ENCODE assay signal across 8 cellular contexts in genomic region chr4:11765849-11766453, GRCh38.
DNase-seq lines count a peak whose midpoint lies in the region; ATAC-seq, FAIRE-seq and TF ChIP-seq lines count a peak whose summit lies in the region.
"Had no signal": no experiment of that assay in that cellular context is flagged by ENCODE, and none has a peak within 500 bp of the region (broad histone marks: within the 10 kb centered on the region; RNA-seq: fewer than 3 reads in every experiment).

No MANE protein-coding gene starts in this region.

- TF ChIP-seq POLR2A in transverse colon (IDR thresholded peaks at IDR 0.05), result no peak

- no peak overlapping the region for H2AFZ ChIP-seq in hepatocyte

- intact Hi-C loops in activated CD8-positive, alpha-beta T cell treated with anti-CD3 and anti-CD28 coated beads for 36 hours (cut with micrococcal nuclease), result loop anchor here (5.0 kb wide), 1 partner anchor 866 kb away; no protein-coding TSS in a partner anchor
- intact Hi-C loops in transverse colon (cut with DNase I; ENCODE audit: low total_unique reads), result no loop called here

- no peaks in the 10 kb centered on the region for H3K79me2 ChIP-seq in hepatocyte

- H3K27ac Mint-ChIP-seq in activated CD8-positive, alpha-beta T cell treated with anti-CD3 and anti-CD28 coated beads for 36 hours, result no peak overlapping the region

- no peaks in the 10 kb centered on the region for H3K4me1 ChIP-seq in hepatocyte (ENCODE audit: insufficient read depth)
- no peaks in the 10 kb centered on the region for H3K4me1 ChIP-seq in transverse colon

- H3K4me3 ChIP-seq in hepatocyte (no peak overlapping the region), transverse colon (no peak overlapping the region)

- CTCF ChIA-PET in activated CD8-positive, alpha-beta T cell treated with anti-CD3 and anti-CD28 coated beads for 36 hours (lab: Charles Lee), result interaction anchor here (0.6 to 2.6 kb wide), 8 partner anchors 11 to 868 kb away, joined by 3 to 12 read pairs (median 4); no protein-coding TSS in a partner anchor

- H3K4me2 ChIP-seq in hepatocyte, result no peak overlapping the region

- no peaks in the 10 kb centered on the region for H4K20me1 ChIP-seq in hepatocyte (ENCODE audit: insufficient read depth, poor library complexity, severe bottlenecking)

- no peaks in the 10 kb centered on the region for H3K9me3 Mint-ChIP-seq in activated CD8-positive, alpha-beta T cell treated with anti-CD3 and anti-CD28 coated beads for 36 hours

- peak; percentile 82 for ATAC-seq in GM19043 (IDR thresholded peaks at IDR 0.05; ENCODE audit: low read depth, unreplicated experiment)
- no peak for ATAC-seq in activated CD8-positive, alpha-beta T cell treated with anti-CD3 and anti-CD28 coated beads for 36 hours
- no peak for ATAC-seq in HG03378 (IDR thresholded peaks at IDR 0.05; ENCODE audit: unreplicated experiment)

- no peak for FAIRE-seq in D721Med (lab: Jason Lieb, UNC)
- FAIRE-seq: TTC549 had no signal

- TF ChIP-seq CTCF in D721Med (IDR thresholded peaks at IDR 0.05; ENCODE audit: insufficient read depth, missing control alignments), result peak; percentile 60
- peak; percentile 67 for TF ChIP-seq CTCF in activated CD8-positive, alpha-beta T cell treated with anti-CD3 and anti-CD28 coated beads for 36 hours (IDR thresholded peaks at IDR 0.05)
- TF ChIP-seq CTCF in hepatocyte (IDR thresholded peaks at IDR 0.05; ENCODE audit: poor library complexity), result peak; percentile 82
- peak; percentile 55 to 77 (median 67) for TF ChIP-seq CTCF in transverse colon (IDR thresholded peaks at IDR 0.05)

- H3K27me3 Mint-ChIP-seq in activated CD8-positive, alpha-beta T cell treated with anti-CD3 and anti-CD28 coated beads for 36 hours, result peaks cover 2% of the 10 kb centered on the region

- H3K36me3 ChIP-seq in hepatocyte (replicated peaks; ENCODE audit: insufficient read depth, low read depth), result no peaks in the 10 kb centered on the region
- H3K36me3 ChIP-seq in transverse colon, result no peaks in the 10 kb centered on the region

- H3K4me3 Mint-ChIP-seq in activated CD8-positive, alpha-beta T cell treated with anti-CD3 and anti-CD28 coated beads for 36 hours, result no peak overlapping the region

- H3K27ac ChIP-seq in hepatocyte (no peak overlapping the region), transverse colon (no peak overlapping the region)

- DNase-seq in D721Med (ENCODE audit: insufficient read length, low spot score) (no peak), KBM-7 (peak; percentile 38), hepatocyte (ENCODE audit: low spot score) (peak; percentile 66), transverse colon (peak; percentile 14)
- peak; percentile 24 for DNase-seq in activated CD8-positive, alpha-beta T cell treated with anti-CD3 and anti-CD28 coated beads for 36 hours

- H3K9me3 ChIP-seq in hepatocyte (ENCODE audit: low read depth) (no peaks in the 10 kb centered on the region), transverse colon (no peaks in the 10 kb centered on the region)

- no peaks in the 10 kb centered on the region for H3K4me1 Mint-ChIP-seq in activated CD8-positive, alpha-beta T cell treated with anti-CD3 and anti-CD28 coated beads for 36 hours (ENCODE audit: low read depth)

- WGBS in hepatocyte (ENCODE audit: low lambda C conversion rate, missing lambda C conversion rate), result 30% methylated on average over 4 of the region's 4 CpGs
- WGBS in transverse colon (ENCODE audit: low coverage in 1 of 2), 2 donors, result 25 to 28% methylated on average over 4 of the region's 4 CpGs

- TF ChIP-seq EP300 in transverse colon (IDR thresholded peaks at IDR 0.05; ENCODE audit: low read depth), result no peak

- no peaks in the 10 kb centered on the region for H3K36me3 Mint-ChIP-seq in activated CD8-positive, alpha-beta T cell treated with anti-CD3 and anti-CD28 coated beads for 36 hours (ENCODE audit: low read depth)

- H3K9me2 ChIP-seq in hepatocyte (replicated peaks; ENCODE audit: insufficient read depth), result no peaks in the 10 kb centered on the region

- in situ Hi-C loops in KBM-7 (cut with MboI; ENCODE audit: low pct_unique_long_range_greater_than_20kb, low sequenced_read_pairs), result no loop called here
- in situ Hi-C loops in transverse colon (cut with MboI; ENCODE audit: low pct_ligation_motif_present in 1 of 4, low pct_unique_long_range_greater_than_20kb in 1 of 4, low sequenced_read_pairs in 3 of 4), result loop anchor here in 3 of 4 donors (25.0 kb wide), 2 partner anchors 104 to 871 kb away; no protein-coding TSS in a partner anchor

- H3K27me3 ChIP-seq in hepatocyte, result no peaks in the 10 kb centered on the region
- no peaks in the 10 kb centered on the region for H3K27me3 ChIP-seq in transverse colon

- POLR2A ChIA-PET in activated CD8-positive, alpha-beta T cell treated with anti-CD3 and anti-CD28 coated beads for 36 hours (lab: Charles Lee), result no interaction called here
